Comparison of ENCODE assay signal across 15 cellular contexts in the genomic region with DNA sequence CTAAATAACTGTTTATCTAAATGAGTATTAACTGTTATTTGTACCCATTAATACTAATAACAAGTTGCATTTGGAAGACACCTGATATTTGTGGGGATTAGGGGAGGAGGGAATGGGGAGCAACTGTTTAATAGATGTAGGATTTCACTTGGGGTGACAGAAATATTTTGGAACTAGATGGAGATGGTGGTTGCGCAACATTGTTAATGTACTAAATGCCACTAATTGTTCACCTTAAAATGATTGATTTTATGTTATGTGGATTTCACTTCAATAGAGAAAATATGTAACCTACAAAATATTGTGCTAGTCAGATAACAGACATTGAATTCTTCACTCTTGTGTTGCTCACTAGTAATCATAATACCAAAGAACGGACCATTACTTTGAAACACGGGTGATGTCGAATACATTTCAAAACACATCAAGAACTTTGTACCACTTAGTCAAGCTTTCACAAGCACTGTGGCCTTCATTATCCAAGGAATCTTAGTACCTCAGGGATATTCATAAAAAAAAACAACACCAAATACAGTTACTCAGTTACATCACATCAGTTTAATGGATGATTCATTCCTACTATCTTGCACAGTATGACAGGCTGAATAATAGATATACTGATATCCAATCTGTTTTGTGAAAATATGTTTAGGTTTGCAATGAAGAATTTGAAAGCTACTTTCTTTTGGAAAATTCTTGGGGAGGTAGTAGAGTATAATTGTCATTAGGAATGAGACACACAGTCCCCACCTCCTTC.
"Had no signal": no experiment of that assay in that cellular context is flagged by ENCODE, and none has a peak within 500 bp of the region (broad histone marks: within the 10 kb centered on the region; RNA-seq: fewer than 3 reads in every experiment).

No MANE protein-coding gene starts in this region.

- H3K9me3 ChIP-seq: gastroesophageal sphincter, lower lobe of right lung, thyroid gland had no signal

- H3K27ac ChIP-seq: brain microvascular endothelial cell, gastroesophageal sphincter, lower lobe of right lung, skin epidermis, thyroid gland had no signal

- H3K4me1 ChIP-seq: gastroesophageal sphincter, lower lobe of right lung, thyroid gland had no signal

- H3K36me3 ChIP-seq: brain microvascular endothelial cell, gastroesophageal sphincter, lower lobe of right lung, thyroid gland had no signal

- H3K4me3 ChIP-seq: gastroesophageal sphincter, lower lobe of right lung, skin epidermis, thyroid gland had no signal

- ATAC-seq: esophagus mucosa, gastroesophageal sphincter, lower lobe of right lung had no signal

- FAIRE-seq: urothelium cell line had no signal

- H3K27me3 ChIP-seq: brain microvascular endothelial cell, gastroesophageal sphincter, thyroid gland had no signal

- DNase-seq: activated CD4-positive, alpha-beta T cell treated with anti-CD3 and anti-CD28 coated beads, Interleukin-2, amount 50 U/mL, for 1 hour; activated naive CD4-positive, alpha-beta T cell treated with anti-CD3 and anti-CD28 coated beads, Interleukin-2, amount 50 U/mL, for 16 hours; activated T-cell treated with anti-CD3 and anti-CD28 coated beads for 4 hours; amygdala; brain microvascular endothelial cell; lower lobe of right lung; midbrain; naive B cell; retina; T-helper 2 cell; thyroid gland had no signal
